ENCODE assay signal across 8 cellular contexts in the genomic region with DNA sequence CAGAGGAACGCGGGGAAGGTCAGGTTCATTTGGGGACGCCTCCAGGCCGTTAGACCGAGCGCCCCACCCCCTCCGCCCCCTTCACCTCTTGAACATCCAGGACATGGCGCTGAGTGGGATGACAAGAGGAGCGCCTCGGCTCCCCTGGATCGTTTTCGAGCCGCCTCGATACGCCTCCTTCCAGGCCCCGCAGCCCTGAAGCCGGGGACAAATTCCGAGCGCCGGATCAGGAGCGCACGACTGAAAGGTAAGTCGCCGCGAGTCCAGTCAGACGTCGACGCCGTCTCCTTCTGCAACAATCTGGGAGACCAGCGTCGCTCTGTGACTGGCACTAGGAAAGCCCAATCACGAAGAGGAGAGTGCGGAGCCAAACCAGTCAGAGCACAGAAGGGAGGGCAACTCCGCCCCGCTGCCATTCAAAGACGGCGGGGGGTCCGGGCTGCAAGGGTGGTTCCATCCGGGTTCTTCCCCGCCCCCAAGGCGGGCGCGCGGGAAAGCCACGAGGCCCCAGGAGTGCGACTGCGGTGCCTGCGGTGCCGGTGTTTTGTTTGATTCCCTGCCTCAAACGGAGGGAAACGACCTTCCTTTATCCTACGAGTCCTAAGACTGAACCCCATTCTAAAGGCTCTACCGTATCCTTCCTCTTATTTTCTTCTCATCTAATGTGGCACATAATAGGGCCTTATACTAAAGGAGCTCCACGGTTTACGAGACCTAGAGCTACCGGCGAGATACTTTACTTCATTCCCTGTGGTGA. TPM values are rescaled to one million over a fixed set of nuclear protein-coding genes. Genes with fewer than 3 reads are reported as not detected.
DNase-seq lines count a peak whose midpoint lies in the region; ATAC-seq and TF ChIP-seq lines count a peak whose summit lies in the region.

A gene with protein sequence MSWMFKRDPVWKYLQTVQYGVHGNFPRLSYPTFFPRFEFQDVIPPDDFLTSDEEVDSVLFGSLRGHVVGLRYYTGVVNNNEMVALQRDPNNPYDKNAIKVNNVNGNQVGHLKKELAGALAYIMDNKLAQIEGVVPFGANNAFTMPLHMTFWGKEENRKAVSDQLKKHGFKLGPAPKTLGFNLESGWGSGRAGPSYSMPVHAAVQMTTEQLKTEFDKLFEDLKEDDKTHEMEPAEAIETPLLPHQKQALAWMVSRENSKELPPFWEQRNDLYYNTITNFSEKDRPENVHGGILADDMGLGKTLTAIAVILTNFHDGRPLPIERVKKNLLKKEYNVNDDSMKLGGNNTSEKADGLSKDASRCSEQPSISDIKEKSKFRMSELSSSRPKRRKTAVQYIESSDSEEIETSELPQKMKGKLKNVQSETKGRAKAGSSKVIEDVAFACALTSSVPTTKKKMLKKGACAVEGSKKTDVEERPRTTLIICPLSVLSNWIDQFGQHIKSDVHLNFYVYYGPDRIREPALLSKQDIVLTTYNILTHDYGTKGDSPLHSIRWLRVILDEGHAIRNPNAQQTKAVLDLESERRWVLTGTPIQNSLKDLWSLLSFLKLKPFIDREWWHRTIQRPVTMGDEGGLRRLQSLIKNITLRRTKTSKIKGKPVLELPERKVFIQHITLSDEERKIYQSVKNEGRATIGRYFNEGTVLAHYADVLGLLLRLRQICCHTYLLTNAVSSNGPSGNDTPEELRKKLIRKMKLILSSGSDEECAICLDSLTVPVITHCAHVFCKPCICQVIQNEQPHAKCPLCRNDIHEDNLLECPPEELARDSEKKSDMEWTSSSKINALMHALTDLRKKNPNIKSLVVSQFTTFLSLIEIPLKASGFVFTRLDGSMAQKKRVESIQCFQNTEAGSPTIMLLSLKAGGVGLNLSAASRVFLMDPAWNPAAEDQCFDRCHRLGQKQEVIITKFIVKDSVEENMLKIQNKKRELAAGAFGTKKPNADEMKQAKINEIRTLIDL (minus strand): TSS at position 302 of the 757 bp plus-strand sequence. CDS start 197 bp downstream, at position 105.

- no peaks in the 10 kb centered on the region for H3K36me3 ChIP-seq in upper lobe of right lung

- ATAC-seq in HG02763 (IDR thresholded peaks at IDR 0.05; ENCODE audit: unreplicated experiment) (peak; percentile 100), left cardiac atrium (peak; percentile 100), upper lobe of right lung (peak; percentile 100)

- no peaks in the 10 kb centered on the region for H3K9me3 ChIP-seq in upper lobe of right lung

- TF ChIP-seq CTCF in GM12865 (IDR thresholded peaks at IDR 0.05; ENCODE audit: insufficient read depth, low read depth, low read length, missing control alignments) (no peak), upper lobe of right lung (IDR thresholded peaks at IDR 0.05) (no peak)

- peak; percentile 99 for DNase-seq in GM12865 (ENCODE audit: low read depth)
- DNase-seq in NCI-H1436 treated with DMSO at 0.1 percent for 48 hours (lab: John Stamatoyannopoulos, UW) = peak; percentile 97
- DNase-seq in amniotic stem cell (lab: John Stamatoyannopoulos, UW) = peak; percentile 84
- DNase-seq in left cardiac atrium = peak; percentile 95
- peak; percentile 97 for DNase-seq in posterior vena cava (ENCODE audit: low spot score)
- DNase-seq in upper lobe of right lung = peak; percentile 95

- H3K4me1 ChIP-seq in upper lobe of right lung = peaks cover 9% of the 10 kb centered on the region

- intact Hi-C loops in T-helper 1 cell treated with Interleukin-12 subunit alpha and Interleukin-12 subunit beta and Interleukin-4 antibody, amounts not matched to agents 30 ng/mL and 1 ng/mL, for 36 hours (cut with micrococcal nuclease) = loop anchor here (1.0 to 5.0 kb wide), 11 partner anchors 10 to 1616 kb away; partner anchors contain the start of genes ERICH6, GYG1, HPS3 and TSC22D2
- intact Hi-C loops in left cardiac atrium (cut with DNase I) = no loop called here
- intact Hi-C loops in posterior vena cava (cut with DNase I) = no loop called here
- intact Hi-C loops in upper lobe of right lung (cut with DNase I) = no loop called here

- H3K27me3 ChIP-seq in upper lobe of right lung = no peaks in the 10 kb centered on the region

- peak within 1 kb of the TSS; percentile 68 for H3K27ac ChIP-seq in upper lobe of right lung

- H3K4me3 ChIP-seq in GM12865 (ENCODE audit: low read depth, low read length) = peak within 1 kb of the TSS; percentile 73
- H3K4me3 ChIP-seq in upper lobe of right lung = peak within 1 kb of the TSS; percentile 77

RNA-seq across cellular contexts. Expression of the gene that starts here (rescaled TPM):
- 17.7 and 18.4 TPM in 2 replicates for total RNA-seq in T-helper 1 cell treated with Interleukin-12 subunit alpha and Interleukin-12 subunit beta and Interleukin-4 antibody, amounts not matched to agents 30 ng/mL and 1 ng/mL, for 36 hours
- total RNA-seq in left cardiac atrium (10 to 100 TPM; 18.9 to 25.0 TPM), posterior vena cava (10 to 100 TPM; 20.8 to 25.8 TPM), upper lobe of right lung (20.0 TPM)

Comparison
In these comparisons a context has a peak if more than half of its experiments do, and no peak if none do; other contexts are left out.
1. Peak in every context shown above with its lines: DNase-seq, ATAC-seq, H3K4me3 ChIP-seq and H3K27ac ChIP-seq.